19 cellular contexts compared by ENCODE assay signal in the genomic region with DNA sequence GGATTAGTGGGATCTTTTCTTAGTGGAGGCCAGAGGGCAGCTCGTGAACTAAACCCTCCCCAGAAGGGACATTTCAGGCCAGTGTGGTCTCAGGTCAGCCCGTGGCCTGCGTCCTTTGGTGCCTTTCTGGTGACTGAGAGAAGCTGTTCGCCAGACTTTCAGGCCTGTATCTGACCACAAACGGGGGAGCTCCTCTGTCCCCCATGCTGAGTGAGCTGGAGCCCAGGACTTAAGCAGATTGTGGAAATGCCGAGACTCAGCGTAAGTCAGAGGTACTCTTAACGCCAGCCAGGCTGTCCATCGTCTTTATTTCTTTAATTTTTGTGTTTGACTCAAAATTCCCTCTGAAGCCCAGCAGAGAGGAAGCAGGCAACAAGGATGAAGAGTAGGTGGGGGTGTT. TPM values are rescaled to one million over a fixed set of nuclear protein-coding genes. Genes with fewer than 3 reads are reported as not detected.
A peak's percentile ranks its signal among the peaks of the same experiment; 100 is the strongest.
DNase-seq lines count a peak whose midpoint lies in the region; ATAC-seq and TF ChIP-seq lines count a peak whose summit lies in the region.
"Had no signal": no experiment of that assay in that cellular context is flagged by ENCODE, and none has a peak within 500 bp of the region (broad histone marks: within the 10 kb centered on the region; RNA-seq: fewer than 3 reads in every experiment).

No MANE protein-coding gene starts in this region.

- H3K4me3 ChIP-seq in A673 (ENCODE audit: low read depth, low read length, poor library complexity, severe bottlenecking) = no peak overlapping the region
- no peak overlapping the region for H3K4me3 ChIP-seq in SK-N-MC
- no peak overlapping the region for H3K4me3 ChIP-seq in esophagus squamous epithelium
- H3K4me3 ChIP-seq in psoas muscle = no peak overlapping the region

- intact Hi-C loops in A673 (cut with micrococcal nuclease; ENCODE audit: unreplicated experiment) (loop anchor here (5.0 kb wide), 1 partner anchor 305 kb away; no protein-coding TSS in a partner anchor), esophagus squamous epithelium (cut with DNase I) (no loop called here), psoas muscle (cut with DNase I) (no loop called here)

- no peak for TF ChIP-seq POLR2A in esophagus squamous epithelium (IDR thresholded peaks at IDR 0.05)

- H3K9me3 ChIP-seq in A673 (ENCODE audit: low read depth, low read length, poor library complexity, severe bottlenecking) (no peaks in the 10 kb centered on the region), SK-N-MC (ENCODE audit: low read depth, low read length) (no peaks in the 10 kb centered on the region), esophagus squamous epithelium (no peaks in the 10 kb centered on the region), psoas muscle (no peaks in the 10 kb centered on the region)

- 91 to 99% methylated on average over 6 to 9 of the region's 9 CpGs for WGBS in esophagus squamous epithelium, 2 donors
- 86 to 91% (median 87%) methylated on average over 9 of the region's 9 CpGs for WGBS in psoas muscle, 3 donors

- DNase-seq in A673 (ENCODE audit: low spot score) (no peak), SK-N-MC (ENCODE audit: low read depth, low spot score) (no peak), esophagus squamous epithelium (lab: John Stamatoyannopoulos, UW) (no peak), psoas muscle (no peak), NCI-H2196 (lab: John Stamatoyannopoulos, UW; ENCODE audit: unreplicated experiment) (no peak), DMS153 treated with DMSO at 0.1 percent for 48 hours (lab: John Stamatoyannopoulos, UW; ENCODE audit: unreplicated experiment) (no peak)
- DNase-seq: activated gamma-delta T cell treated with Interleukin-2 at 50 U/mL for 16 hours; CD4-positive, alpha-beta T cell; DMS79 treated with DMSO at 0.1 percent for 48 hours; MM.1S; NCI-H2081 treated with DMSO at 0.1 percent for 48 hours; NCI-H526 treated with DMSO at 0.1 percent for 48 hours; stimulated activated CD4-positive, alpha-beta T cell treated with anti-CD3 and anti-CD28 coated beads, Interleukin-2, amount 100 ng/mL, for 24 hours; stimulated activated CD8-positive, alpha-beta memory T cell treated with anti-CD3 and anti-CD28 coated beads, Interleukin-4, amount 100 ng/mL, for 48 hours; trophoblast cell had no signal

- TF ChIP-seq CTCF in A673 (conservative IDR thresholded peaks at IDR 0.05; ENCODE audit: low read depth, low read length) (no peak), esophagus squamous epithelium (IDR thresholded peaks at IDR 0.05) (no peak), psoas muscle (IDR thresholded peaks at IDR 0.05) (no peak)

- ATAC-seq in psoas muscle (no peak), HG03025 (IDR thresholded peaks at IDR 0.05; ENCODE audit: low FRiP score, unreplicated experiment) (no peak), HG02852 (IDR thresholded peaks at IDR 0.05; ENCODE audit: unreplicated experiment) (no peak)
- ATAC-seq: Panc1 had no signal

- POLR2A ChIA-PET in A673 (lab: Charles Lee; ENCODE audit: low non-redundant PET) = interaction anchor here (0.5 kb wide), 1 partner anchor 11 kb away, joined by 3 read pairs; no protein-coding TSS in a partner anchor

- CTCF ChIA-PET in A673 (lab: Charles Lee) = no interaction called here

- BruUV-seq in A673 (replicated peaks; lab: Mats Ljungman, UMichigan) = no TSS peak

- H3K27ac ChIP-seq in A673 (ENCODE audit: low read depth, low read length, poor library complexity, severe bottlenecking) (peak overlapping the region; percentile 81), SK-N-MC (0 out of 2 replicates have a peak overlapping the region, but pooled peaks have one; percentile 25), esophagus squamous epithelium (peak overlapping the region; percentile 20 to 84 (median 50)), psoas muscle (peak overlapping the region; percentile 60)

- H3K27me3 ChIP-seq in A673 (replicated peaks; ENCODE audit: insufficient read depth, low read depth, low read length, poor library complexity) (no peaks in the 10 kb centered on the region), esophagus squamous epithelium (no peaks in the 10 kb centered on the region), psoas muscle (ENCODE audit: insufficient read depth in 3 of 3, low read length in 2 of 3) (no peaks in the 10 kb centered on the region)
- H3K27me3 ChIP-seq: brain microvascular endothelial cell had no signal

- H3K4me1 ChIP-seq in A673 (ENCODE audit: insufficient read depth, low read length, poor library complexity, severe bottlenecking) (peaks cover 32% of the 10 kb centered on the region), esophagus squamous epithelium (peaks cover 9 to 34% (median 15%) of the 10 kb centered on the region in 3 donors), psoas muscle (peaks cover 20% of the 10 kb centered on the region)

- peaks cover 14% of the 10 kb centered on the region for H3K36me3 ChIP-seq in A673 (ENCODE audit: insufficient read depth, low read length, poor library complexity, severe bottlenecking)
- H3K36me3 ChIP-seq in SK-N-MC (ENCODE audit: insufficient read depth, low read length) = no peaks in the 10 kb centered on the region; the same call in 1 of the 2 replicates
- H3K36me3 ChIP-seq in esophagus squamous epithelium = peaks cover 0 to 71% (median 2%) of the 10 kb centered on the region in 3 donors
- peaks cover 0 to 38% of the 10 kb centered on the region in 2 donors for H3K36me3 ChIP-seq in psoas muscle (ENCODE audit: insufficient read depth in 1 of 2, low read depth in 1 of 2)

- no peak overlapping the region for H3K9ac ChIP-seq in SK-N-MC (ENCODE audit: insufficient read length)

RNA-seq across cellular contexts. Expression of a gene that starts 54.8 kb away (rescaled TPM):
- 58.6 and 58.8 TPM in 2 replicates for total RNA-seq in A673 (2021)
- total RNA-seq in esophagus squamous epithelium = 10 to 100 TPM in 3 of 4 donors, 1 to 10 TPM in 1; 9.3 to 31.3 (median 15.2) TPM
- total RNA-seq in psoas muscle = 1 to 10 TPM; 2.9 to 7.5 (median 3.8) TPM
- polyA plus RNA-seq in psoas muscle = 1 to 10 TPM; 3.6 to 5.0 (median 3.8) TPM

Comparison
In these comparisons a context has a peak if more than half of its experiments do, and no peak if none do; other contexts are left out.
1. H3K27ac ChIP-seq: peak in every context shown above with its lines; median percentile 81 in A673; 60 in psoas muscle; 50 in esophagus squamous epithelium; 25 in SK-N-MC.